ENCODE assay signal across 8 cellular contexts in the genomic region with DNA sequence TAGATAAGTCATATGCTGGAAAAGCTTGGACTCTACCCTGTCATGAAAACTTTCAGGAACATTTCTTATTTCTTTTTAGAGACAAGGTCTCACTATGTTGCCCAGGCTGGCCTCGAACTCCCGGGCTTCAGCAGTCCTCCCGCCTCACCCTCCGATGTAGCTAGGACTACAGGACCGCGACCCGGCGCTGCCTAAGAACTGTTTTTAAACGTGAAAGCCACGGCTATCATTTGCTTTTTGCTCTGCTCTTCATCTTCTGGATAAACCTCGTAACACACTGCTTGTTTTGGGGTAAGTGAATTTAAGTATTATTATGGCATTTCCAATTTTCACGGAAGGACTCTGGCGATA. TPM values are rescaled to one million over a fixed set of nuclear protein-coding genes. Genes with fewer than 3 reads are reported as not detected.
A peak's percentile ranks its signal among the peaks of the same experiment; 100 is the strongest.
DNase-seq lines count a peak whose midpoint lies in the region; ATAC-seq and TF ChIP-seq lines count a peak whose summit lies in the region.

No MANE protein-coding gene starts in this region.

- TF ChIP-seq POLR2A in Peyer's patch (IDR thresholded peaks at IDR 0.05) (no peak), transverse colon (IDR thresholded peaks at IDR 0.05) (no peak)

- TF ChIP-seq EP300 in transverse colon (IDR thresholded peaks at IDR 0.05; ENCODE audit: low read depth), result no peak

- peak in 2 of 7 experiments; percentile 15 to 18 for DNase-seq in CD8-positive, alpha-beta T cell
- DNase-seq in H7 (no peak), Peyer's patch (peak in 1 of 3 donors; percentile 21), choroid plexus epithelial cell (ENCODE audit: low read depth) (no peak), memory B cell (ENCODE audit: low spot score in 2 of 2) (no peak), transverse colon (peak; percentile 44), NCI-H446 (lab: John Stamatoyannopoulos, UW) (no peak)

- ATAC-seq in CD8-positive, alpha-beta T cell, result no peak
- ATAC-seq in memory B cell (ENCODE audit: low read depth) (no peak), HG02870 (IDR thresholded peaks at IDR 0.05; ENCODE audit: unreplicated experiment) (no peak)

- H3K4me3 Mint-ChIP-seq in CD8-positive, alpha-beta T cell, result peak overlapping the region; percentile 92
- peak overlapping the region; percentile 91 for H3K4me3 Mint-ChIP-seq in memory B cell

- no peaks in the 10 kb centered on the region for H3K9me3 Mint-ChIP-seq in CD8-positive, alpha-beta T cell
- H3K9me3 Mint-ChIP-seq in memory B cell, result no peaks in the 10 kb centered on the region

- peak overlapping the region; percentile 98 for H3K27ac ChIP-seq in CD8-positive, alpha-beta T cell (ENCODE audit: low read depth, low read length)
- H3K27ac ChIP-seq in Peyer's patch (peak overlapping the region; percentile 86 to 99 (median 93)), transverse colon (peak overlapping the region; percentile 95 to 98 (median 96))

- POLR2A ChIA-PET in CD8-positive, alpha-beta T cell (lab: Charles Lee), result interaction anchor here (1.1 to 6.9 kb wide), 12 partner anchors 13 to 690 kb away, joined by 3 to 378 read pairs (median 10); partner anchors contain the start of genes CCNL1, SSR3 and TIPARP

- in situ Hi-C loops in transverse colon (cut with MboI; ENCODE audit: low pct_ligation_motif_present in 1 of 4, low pct_unique_long_range_greater_than_20kb in 1 of 4, low sequenced_read_pairs in 3 of 4), result loop anchor here in 2 of 4 donors (25.0 kb wide), 2 partner anchors 487 to 1312 kb away; partner anchors contain the start of genes GMPS (in 1 of the 2) and SLC33A1 (in 1 of the 2)

- WGBS in transverse colon (ENCODE audit: low coverage in 1 of 2), 2 donors, result 0 to 12% methylated on average over 2 to 13 of the region's 13 CpGs

- no peaks in the 10 kb centered on the region for H3K9me3 ChIP-seq in CD8-positive, alpha-beta T cell (ENCODE audit: low read length)
- H3K9me3 ChIP-seq in Peyer's patch (no peaks in the 10 kb centered on the region), transverse colon (no peaks in the 10 kb centered on the region)

- H3K27ac Mint-ChIP-seq in CD8-positive, alpha-beta T cell, result peak overlapping the region; percentile 99
- peak overlapping the region; percentile 96 for H3K27ac Mint-ChIP-seq in memory B cell

- no peaks in the 10 kb centered on the region for H3K27me3 ChIP-seq in CD8-positive, alpha-beta T cell (ENCODE audit: insufficient read depth, low read length)
- H3K27me3 ChIP-seq in H7 (ENCODE audit: control insufficient read depth, insufficient read depth, low read length) (no peaks in the 10 kb centered on the region), Peyer's patch (no peaks in the 10 kb centered on the region), transverse colon (no peaks in the 10 kb centered on the region)

- intact Hi-C loops in CD8-positive, alpha-beta T cell (cut with DNase I, micrococcal nuclease), result loop anchor here (1.0 to 10.0 kb wide), 6 partner anchors 85 to 1471 kb away; partner anchors contain the start of genes GFM1 (in 2 of the 2), GMPS (in 1 of the 2), SLC33A1 (in 1 of the 2) and SSR3 (in 1 of the 2)
- intact Hi-C loops in transverse colon (cut with DNase I; ENCODE audit: low total_unique reads), result loop anchor here (1.0 kb wide), 1 partner anchor 14 kb away; the partner anchor contains the start of gene CCNL1

- H3K36me3 ChIP-seq in CD8-positive, alpha-beta T cell (ENCODE audit: insufficient read depth, low read length), result no peaks in the 10 kb centered on the region
- no peaks in the 10 kb centered on the region for H3K36me3 ChIP-seq in H7 (replicated peaks; ENCODE audit: control insufficient read depth, insufficient read depth, low read length)
- H3K36me3 ChIP-seq in Peyer's patch, result no peaks in the 10 kb centered on the region
- no peaks in the 10 kb centered on the region for H3K36me3 ChIP-seq in transverse colon

- H3K4me1 ChIP-seq in CD8-positive, alpha-beta T cell (ENCODE audit: insufficient read depth, low read length), result peaks cover 25% of the 10 kb centered on the region
- H3K4me1 ChIP-seq in Peyer's patch, result peaks cover 0 to 17% (median 9%) of the 10 kb centered on the region in 4 donors
- H3K4me1 ChIP-seq in transverse colon, result peaks cover 10 to 26% (median 18%) of the 10 kb centered on the region in 4 donors

- TF ChIP-seq CTCF in CD8-positive, alpha-beta T cell (IDR thresholded peaks at IDR 0.05), result no peak
- TF ChIP-seq CTCF in Peyer's patch (IDR thresholded peaks at IDR 0.05) (no peak), choroid plexus epithelial cell (conservative IDR thresholded peaks at IDR 0.05; ENCODE audit: low read depth, low read length) (no peak), transverse colon (IDR thresholded peaks at IDR 0.05) (no peak)

- peaks cover 28% of the 10 kb centered on the region for H3K4me1 Mint-ChIP-seq in CD8-positive, alpha-beta T cell (ENCODE audit: low read depth)
- H3K4me1 Mint-ChIP-seq in memory B cell, result peaks cover 22% of the 10 kb centered on the region

- CTCF ChIA-PET in CD8-positive, alpha-beta T cell (lab: Charles Lee), result interaction anchor here (0.8 to 3.0 kb wide), 8 partner anchors 14 to 67 kb away, joined by 3 to 33 read pairs (median 5); partner anchors contain the start of gene CCNL1

- H3K36me3 Mint-ChIP-seq in CD8-positive, alpha-beta T cell, result peaks cover 16% of the 10 kb centered on the region
- H3K36me3 Mint-ChIP-seq in memory B cell, result peaks cover 2% of the 10 kb centered on the region

- no peaks in the 10 kb centered on the region for H3K27me3 Mint-ChIP-seq in CD8-positive, alpha-beta T cell (ENCODE audit: low read depth)
- no peaks in the 10 kb centered on the region for H3K27me3 Mint-ChIP-seq in memory B cell

- H3K4me3 ChIP-seq in CD8-positive, alpha-beta T cell (ENCODE audit: low read depth, low read length), result peak overlapping the region; percentile 53
- H3K4me3 ChIP-seq in H7 (ENCODE audit: insufficient read depth, low read depth, low read length) (peak overlapping the region; percentile 59), Peyer's patch (peak overlapping the region; percentile 33 to 64 (median 50)), choroid plexus epithelial cell (ENCODE audit: low read depth, low read length) (peak overlapping the region; percentile 58), transverse colon (peak overlapping the region; percentile 30 to 56 (median 48))

RNA-seq across cellular contexts. Expression of gene CCNL1, which starts 14.3 kb away (rescaled TPM):
- 1,000 to 10,000 TPM; 1,161 to 1,206 TPM for total RNA-seq in CD8-positive, alpha-beta T cell
- 41.1 and 75.1 TPM in 2 replicates for total RNA-seq in H7 (2014; rRNA removed; shearing (Covaris generic))
- total RNA-seq in Peyer's patch, result 100 to 1,000 TPM; 309 to 477 (median 414) TPM
- 100 to 1,000 TPM; 288 to 422 (median 308) TPM for total RNA-seq in transverse colon
